Comparison of ENCODE assay signal across 11 cellular contexts in genomic region chr2:10790228-10790973, GRCh38. TPM values are rescaled to one million over a fixed set of nuclear protein-coding genes. Genes with fewer than 3 reads are reported as not detected.
DNase-seq lines count a peak whose midpoint lies in the region; ATAC-seq and TF ChIP-seq lines count a peak whose summit lies in the region.
"Had no signal": no experiment of that assay in that cellular context is flagged by ENCODE, and none has a peak within 500 bp of the region (broad histone marks: within the 10 kb centered on the region; RNA-seq: fewer than 3 reads in every experiment).

No MANE protein-coding gene starts in this region.

- ATAC-seq in GM18909 (IDR thresholded peaks at IDR 0.05; ENCODE audit: poor library complexity, unreplicated experiment) (peak; percentile 85), GM21786 (IDR thresholded peaks at IDR 0.05; ENCODE audit: unreplicated experiment) (peak; percentile 75)
- ATAC-seq in natural killer cell treated with Interleukin-12 subunit alpha and Interleukin-12 subunit beta and Interleukin-15 and Interleukin-18, amount 100 ng/mL, for 72 hours = peak; percentile 89 to 90
- ATAC-seq: left cardiac atrium had no signal

- in situ Hi-C loops in GM13976 (cut with MboI; ENCODE audit: low sequenced_read_pairs, unreplicated experiment) = no loop called here

- TF ChIP-seq CTCF in osteocyte (IDR thresholded peaks at IDR 0.05) (no peak), GM13976 (IDR thresholded peaks at IDR 0.05; ENCODE audit: borderline replicate concordance, control extremely low read depth, extremely low read depth, insufficient read depth, missing control alignments) (no peak)

- peaks cover 36% of the 10 kb centered on the region for H3K36me3 Mint-ChIP-seq in natural killer cell treated with Interleukin-12 subunit alpha and Interleukin-12 subunit beta and Interleukin-15 and Interleukin-18, amount 100 ng/mL, for 72 hours
- peaks cover 68% of the 10 kb centered on the region for H3K36me3 Mint-ChIP-seq in osteocyte (ENCODE audit: unreplicated experiment)

- no peaks in the 10 kb centered on the region for H3K27me3 Mint-ChIP-seq in natural killer cell treated with Interleukin-12 subunit alpha and Interleukin-12 subunit beta and Interleukin-15 and Interleukin-18, amount 100 ng/mL, for 72 hours
- H3K27me3 Mint-ChIP-seq in osteocyte (ENCODE audit: unreplicated experiment) = no peaks in the 10 kb centered on the region

- H3K27ac Mint-ChIP-seq in natural killer cell treated with Interleukin-12 subunit alpha and Interleukin-12 subunit beta and Interleukin-15 and Interleukin-18, amount 100 ng/mL, for 72 hours = peak overlapping the region; percentile 64 to 86
- H3K27ac Mint-ChIP-seq in osteocyte (ENCODE audit: unreplicated experiment) = no peak overlapping the region

- no peaks in the 10 kb centered on the region for H3K9me3 Mint-ChIP-seq in natural killer cell treated with Interleukin-12 subunit alpha and Interleukin-12 subunit beta and Interleukin-15 and Interleukin-18, amount 100 ng/mL, for 72 hours
- H3K9me3 Mint-ChIP-seq in osteocyte (ENCODE audit: unreplicated experiment) = no peaks in the 10 kb centered on the region

- H3K4me1 Mint-ChIP-seq in natural killer cell treated with Interleukin-12 subunit alpha and Interleukin-12 subunit beta and Interleukin-15 and Interleukin-18, amount 100 ng/mL, for 72 hours (ENCODE audit: low read depth in 2 of 2) = peaks cover 22 to 26% of the 10 kb centered on the region in 2 donors
- H3K4me1 Mint-ChIP-seq in osteocyte (ENCODE audit: unreplicated experiment) = no peaks in the 10 kb centered on the region

- H3K4me3 Mint-ChIP-seq in natural killer cell treated with Interleukin-12 subunit alpha and Interleukin-12 subunit beta and Interleukin-15 and Interleukin-18, amount 100 ng/mL, for 72 hours = peak overlapping the region; percentile 53
- H3K4me3 Mint-ChIP-seq in osteocyte (ENCODE audit: unreplicated experiment) = no peak overlapping the region

- DNase-seq in MV-4-11 (lab: John Stamatoyannopoulos, UW) = peak; percentile 61
- DNase-seq in natural killer cell treated with Interleukin-12 subunit alpha and Interleukin-12 subunit beta and Interleukin-15 and Interleukin-18, amount 100 ng/mL, for 72 hours (ENCODE audit: low spot score) = no peak
- DNase-seq in osteocyte (ENCODE audit: extremely low spot score, unreplicated experiment) = no peak
- no peak for DNase-seq in GM13976 (ENCODE audit: low spot score)
- DNase-seq in NOMO-1 treated with DMSO at 0.1 percent for 48 hours (lab: John Stamatoyannopoulos, UW; ENCODE audit: unreplicated experiment) = no peak
- DNase-seq: colonic mucosa; left cardiac atrium; NCI-H187; stimulated activated CD4-positive, alpha-beta T cell treated with anti-CD3 and anti-CD28 coated beads, Interleukin-15, amount 100 ng/mL, for 24 hours had no signal

RNA-seq across cellular contexts. Expression of gene PDIA6, which starts 22.2 kb away (rescaled TPM):
- 100 to 1,000 TPM; 214 to 236 TPM for total RNA-seq in natural killer cell treated with Interleukin-12 subunit alpha and Interleukin-12 subunit beta and Interleukin-15 and Interleukin-18, amount 100 ng/mL, for 72 hours
- total RNA-seq in osteocyte = 205 and 219 TPM in 2 replicates
